6 cellular contexts compared by ENCODE assay signal in the genomic region with DNA sequence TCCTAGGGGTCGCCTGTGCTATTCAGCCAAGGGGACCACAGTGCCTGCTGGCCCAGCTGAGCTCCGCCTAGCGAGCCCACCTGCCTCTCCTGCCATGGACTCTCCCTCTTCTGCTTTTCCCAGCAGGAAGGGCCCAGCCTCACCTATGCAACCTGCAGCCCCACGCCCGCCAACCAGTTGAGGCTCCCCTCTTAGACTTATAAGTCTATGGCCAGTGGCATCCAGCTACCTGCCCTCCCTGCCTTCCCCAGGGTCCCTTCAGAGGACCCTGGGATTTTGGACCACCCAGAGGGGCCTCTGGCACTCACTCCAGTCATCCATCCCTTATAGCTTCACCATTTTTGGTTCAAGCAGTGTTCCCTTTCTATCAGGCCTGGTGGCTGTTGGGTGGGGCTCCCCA. TPM values are rescaled to one million over a fixed set of nuclear protein-coding genes. Genes with fewer than 3 reads are reported as not detected.
A peak's percentile ranks its signal among the peaks of the same experiment; 100 is the strongest.
DNase-seq lines count a peak whose midpoint lies in the region; ATAC-seq and TF ChIP-seq lines count a peak whose summit lies in the region.
"Not testable (repeated sequence)": the region's sequence is repeated elsewhere in the genome, so short reads cannot be mapped to it uniquely, and the experiment has no call there.

No MANE protein-coding gene starts in this region.

- H3K27ac ChIP-seq in lung (ENCODE audit: low read depth in 1 of 2, low read length in 1 of 2); sigmoid colon: not testable (repeated sequence)

- not testable (repeated sequence) for H3K9me3 ChIP-seq in lung (ENCODE audit: control insufficient read depth in 2 of 2, insufficient read depth in 1 of 2, low read length in 1 of 2); sigmoid colon

- not testable (repeated sequence) for H3K36me3 ChIP-seq in lung (ENCODE audit: control insufficient read depth in 2 of 2, insufficient read depth in 2 of 2, low read length in 2 of 2); sigmoid colon

- intact Hi-C loops in Right ventricle myocardium superior (cut with DNase I); sigmoid colon (cut with DNase I): not testable (repeated sequence)

- not testable (repeated sequence) for ATAC-seq in Right ventricle myocardium superior (ENCODE audit: poor library complexity); lung (ENCODE audit: insufficient read depth, low FRiP score)

- not testable (repeated sequence) for H3K4me3 ChIP-seq in lung, sigmoid colon

- not testable (repeated sequence) for H3K4me1 Mint-ChIP-seq in chondrocyte (ENCODE audit: low read depth)

- TF ChIP-seq EP300 in sigmoid colon (IDR thresholded peaks at IDR 0.05) = not testable (repeated sequence)

- not testable (repeated sequence) for H3K27ac Mint-ChIP-seq in chondrocyte (ENCODE audit: unreplicated experiment)

- H3K4me1 ChIP-seq in lung (ENCODE audit: control insufficient read depth in 2 of 2, insufficient read depth in 2 of 2, low read length in 2 of 2); sigmoid colon: not testable (repeated sequence)

- TF ChIP-seq POLR2A in sigmoid colon (IDR thresholded peaks at IDR 0.05) = not testable (repeated sequence)

- WGBS in lung, 2 donors = 75 to 98% methylated on average over 3 of the region's 5 CpGs
- WGBS in sigmoid colon, 2 donors = 82 to 97% methylated on average over 3 of the region's 5 CpGs

- not testable (repeated sequence) for H3K27me3 ChIP-seq in lung (ENCODE audit: control insufficient read depth, insufficient read depth); sigmoid colon

- TF ChIP-seq CTCF in chondrocyte (IDR thresholded peaks at IDR 0.05); lung (IDR thresholded peaks at IDR 0.05; ENCODE audit: control extremely low read depth, extremely low read depth); sigmoid colon (IDR thresholded peaks at IDR 0.05): not testable (repeated sequence)

- not testable (repeated sequence) for H3K36me3 Mint-ChIP-seq in chondrocyte (ENCODE audit: low read depth)

- H3K4me3 Mint-ChIP-seq in chondrocyte (ENCODE audit: unreplicated experiment) = not testable (repeated sequence)

- H3K27me3 Mint-ChIP-seq in chondrocyte (ENCODE audit: low read depth) = not testable (repeated sequence)

- DNase-seq in chondrocyte (ENCODE audit: low spot score) (peak; percentile 32), Right ventricle myocardium superior (peak; percentile 28), islet precursor cell (peak; percentile 10), lung (ENCODE audit: low spot score) (peak; percentile 4), sigmoid colon (peak; percentile 33), ureter (ENCODE audit: low spot score) (peak; percentile 26)

- H3K9me3 Mint-ChIP-seq in chondrocyte (ENCODE audit: low read depth) = not testable (repeated sequence)

RNA-seq across cellular contexts. Expression of gene GOLGA6L10, which starts 12.2 kb away (rescaled TPM):
- total RNA-seq in chondrocyte = 1.2 to 2.4 TPM (median 2.0 TPM) in 3 replicates
- 0.11 TPM for total RNA-seq in Right ventricle myocardium superior
- total RNA-seq in lung = 1 to 10 TPM; 2.6 to 7.0 TPM
- polyA plus RNA-seq in lung = 1 to 10 TPM in 1 of 2 donors, under 1 TPM in 1; 0.63 to 2.8 TPM
- total RNA-seq in sigmoid colon = 1 to 10 TPM; 1.8 to 3.0 (median 1.8) TPM
- 1 to 10 TPM in 2 of 3 donors, under 1 TPM in 1; 0.60 to 3.0 (median 1.4) TPM for polyA plus RNA-seq in sigmoid colon
- 4.3 TPM for total RNA-seq in ureter
